ENCODE assay signal across 12 cellular contexts in genomic region chr22:35679492-35679891, GRCh38. TPM values are rescaled to one million over a fixed set of nuclear protein-coding genes. Genes with fewer than 3 reads are reported as not detected.
DNase-seq lines count a peak whose midpoint lies in the region; ATAC-seq and TF ChIP-seq lines count a peak whose summit lies in the region.
"Not testable (repeated sequence)": the region's sequence is repeated elsewhere in the genome, so short reads cannot be mapped to it uniquely, and the experiment has no call there.
"Had no signal": no experiment of that assay in that cellular context is flagged by ENCODE, and none has a peak within 500 bp of the region (broad histone marks: within the 10 kb centered on the region; RNA-seq: fewer than 3 reads in every experiment).

No MANE protein-coding gene starts in this region.

- not testable (repeated sequence) for H3K27me3 ChIP-seq in IMR-90 (ENCODE audit: control insufficient read depth, insufficient read depth, low read length)

- not testable (repeated sequence) for H3K56ac ChIP-seq in IMR-90 (ENCODE audit: extremely low read depth, insufficient read depth, low read length)

- not testable (repeated sequence) for TF ChIP-seq CTCF in IMR-90 (conservative IDR thresholded peaks at IDR 0.05; ENCODE audit: low read depth, low read length)

- H3K27ac Mint-ChIP-seq in activated T-helper 1 cell treated with anti-CD3 and anti-CD28 coated beads, Interleukin-12 subunit alpha, Interleukin-12 subunit beta, Interleukin-2, Interleukin-4 antibody, amounts not matched to agents 30 ng/mL and 10 ng/mL and 1 ng/mL, durations not matched to agents 14 hours and 24 hours and 36 hours: peak overlapping the region; percentile 32

- not testable (repeated sequence) for H2BK20ac ChIP-seq in IMR-90 (ENCODE audit: low read depth, low read length)

- H2BK15ac ChIP-seq in IMR-90 (ENCODE audit: low read depth, low read length): not testable (repeated sequence)

- H3K4me2 ChIP-seq in IMR-90 (ENCODE audit: low read depth, low read length): not testable (repeated sequence)

- not testable (repeated sequence) for BruUV-seq in IMR-90 (replicated peaks; lab: Mats Ljungman, UMichigan)

- H3K23ac ChIP-seq in IMR-90 (ENCODE audit: low read depth, low read length): not testable (repeated sequence)

- H3K4me3 Mint-ChIP-seq in activated T-helper 1 cell treated with anti-CD3 and anti-CD28 coated beads, Interleukin-12 subunit alpha, Interleukin-12 subunit beta, Interleukin-2, Interleukin-4 antibody, amounts not matched to agents 30 ng/mL and 10 ng/mL and 1 ng/mL, durations not matched to agents 14 hours and 24 hours and 36 hours: not testable (repeated sequence)

- H4K5ac ChIP-seq in IMR-90 (ENCODE audit: low read depth, low read length): not testable (repeated sequence)

- H3K4me1 ChIP-seq in IMR-90 (ENCODE audit: control insufficient read depth, insufficient read depth, low read length): not testable (repeated sequence)

- H3K27me3 Mint-ChIP-seq in activated T-helper 1 cell treated with anti-CD3 and anti-CD28 coated beads, Interleukin-12 subunit alpha, Interleukin-12 subunit beta, Interleukin-2, Interleukin-4 antibody, amounts not matched to agents 30 ng/mL and 10 ng/mL and 1 ng/mL, durations not matched to agents 14 hours and 24 hours and 36 hours (ENCODE audit: insufficient read depth): not testable (repeated sequence)

- H4K91ac ChIP-seq in IMR-90 (ENCODE audit: insufficient read depth, low read depth, low read length): not testable (repeated sequence)

- H3K9me1 ChIP-seq in IMR-90 (ENCODE audit: insufficient read depth, low read length): not testable (repeated sequence)

- dilution Hi-C loops in IMR-90 (cut with HindIII; ENCODE audit: low sequenced_read_pairs, unreplicated experiment): not testable (repeated sequence)

- not testable (repeated sequence) for TF ChIP-seq RAD21 in IMR-90 (IDR thresholded peaks at IDR 0.05; ENCODE audit: low read length)

- not testable (repeated sequence) for H3K18ac ChIP-seq in IMR-90 (ENCODE audit: low read depth, low read length)

- H2AFZ ChIP-seq in IMR-90 (replicated peaks; ENCODE audit: low read length, poor library complexity): not testable (repeated sequence)

- in situ Hi-C loops in IMR-90 (cut with MboI; ENCODE audit: low sequenced_read_pairs): not testable (repeated sequence)

- not testable (repeated sequence) for H3K79me1 ChIP-seq in IMR-90 (ENCODE audit: low read depth in 1 of 2, low read length in 2 of 2)

- H2BK5ac ChIP-seq in IMR-90 (ENCODE audit: low read depth, low read length, poor library complexity, severe bottlenecking): not testable (repeated sequence)

- not testable (repeated sequence) for H3K9ac ChIP-seq in IMR-90 (ENCODE audit: low read depth, low read length)

- H2AK5ac ChIP-seq in IMR-90 (ENCODE audit: low read depth, low read length): not testable (repeated sequence)

- not testable (repeated sequence) for H2AK9ac ChIP-seq in IMR-90 (replicated peaks; ENCODE audit: low read depth, low read length, poor library complexity)

- peak; percentile 71 for DNase-seq in IMR-90
- DNase-seq in activated CD4-positive, alpha-beta T cell treated with anti-CD3 and anti-CD28 coated beads, Interleukin-2, amount 50 U/mL, for 4 hours: peak; percentile 51 to 56
- not testable (repeated sequence) for DNase-seq in activated T-helper 1 cell treated with anti-CD3 and anti-CD28 coated beads, Interleukin-12 subunit alpha, Interleukin-12 subunit beta, Interleukin-2, Interleukin-4 antibody, amounts not matched to agents 30 ng/mL and 10 ng/mL and 1 ng/mL, durations not matched to agents 14 hours and 24 hours and 36 hours (ENCODE audit: low spot score)
- peak; percentile 21 for DNase-seq in amniotic epithelial cell (ENCODE audit: low read depth)
- peak; percentile 58 for DNase-seq in glomerular visceral epithelial cell (ENCODE audit: extremely low spot score)
- DNase-seq in stimulated activated CD4-positive, alpha-beta T cell treated with anti-CD3 and anti-CD28 coated beads, Interleukin-15, amount 100 ng/mL, for 48 hours (ENCODE audit: low read depth in 2 of 2): peak; percentile 46 to 47
- peak; percentile 27 for DNase-seq in stimulated activated CD8-positive, alpha-beta memory T cell treated with anti-CD3 and anti-CD28 coated beads, Interleukin-12 subunit alpha, Interleukin-12 subunit beta, amount 100 ng/mL, for 4 hours (ENCODE audit: low read depth)

- ATAC-seq in IMR-90 (ENCODE audit: low read depth): not testable (repeated sequence)

- no CpG with 5 or more reads among the region's 4 CpGs for WGBS in IMR-90 (ENCODE audit: extremely low coverage in 2 of 2, insufficient read length in 1 of 2), 2 experiments

- not testable (repeated sequence) for TF ChIP-seq POLR2A in IMR-90 (IDR thresholded peaks at IDR 0.05; ENCODE audit: low read depth, low read length)

- H3K9me3 Mint-ChIP-seq in activated T-helper 1 cell treated with anti-CD3 and anti-CD28 coated beads, Interleukin-12 subunit alpha, Interleukin-12 subunit beta, Interleukin-2, Interleukin-4 antibody, amounts not matched to agents 30 ng/mL and 10 ng/mL and 1 ng/mL, durations not matched to agents 14 hours and 24 hours and 36 hours: peaks cover 24% of the 10 kb centered on the region

- intact Hi-C loops in IMR-90 (cut with micrococcal nuclease): not testable (repeated sequence)
- intact Hi-C loops in activated T-helper 1 cell treated with anti-CD3 and anti-CD28 coated beads, Interleukin-12 subunit alpha, Interleukin-12 subunit beta, Interleukin-2, Interleukin-4 antibody, amounts not matched to agents 30 ng/mL and 10 ng/mL and 1 ng/mL, durations not matched to agents 14 hours and 24 hours and 36 hours (cut with micrococcal nuclease): loop anchor here (1.0 kb wide), 3 partner anchors 18 to 49 kb away; partner anchors contain the start of gene APOL6

- H3K27ac ChIP-seq in IMR-90 (ENCODE audit: insufficient read depth, low read length): not testable (repeated sequence)

- not testable (repeated sequence) for H3K4ac ChIP-seq in IMR-90 (ENCODE audit: low read depth, low read length)

- H3K4me1 Mint-ChIP-seq in activated T-helper 1 cell treated with anti-CD3 and anti-CD28 coated beads, Interleukin-12 subunit alpha, Interleukin-12 subunit beta, Interleukin-2, Interleukin-4 antibody, amounts not matched to agents 30 ng/mL and 10 ng/mL and 1 ng/mL, durations not matched to agents 14 hours and 24 hours and 36 hours (ENCODE audit: low read depth): peaks cover 16% of the 10 kb centered on the region

- H4K8ac ChIP-seq in IMR-90 (ENCODE audit: low read depth in 2 of 2, low read length in 2 of 2): not testable (repeated sequence)

- POLR2A ChIA-PET in IMR-90 (lab: Charles Lee; ENCODE audit: unreplicated experiment): not testable (repeated sequence)

- H3K9me3 ChIP-seq in IMR-90 (ENCODE audit: control insufficient read depth, insufficient read depth, low read length): not testable (repeated sequence)

- CTCF ChIA-PET in IMR-90 (lab: Yijun Ruan, JAX): interaction anchor here (0.8 kb wide), 1 partner anchor 10 kb away, joined by 3 read pairs; no protein-coding TSS in a partner anchor

- not testable (repeated sequence) for H3K4me3 ChIP-seq in IMR-90 (ENCODE audit: insufficient read depth, low read depth, low read length)

- H3K36me3 Mint-ChIP-seq in activated T-helper 1 cell treated with anti-CD3 and anti-CD28 coated beads, Interleukin-12 subunit alpha, Interleukin-12 subunit beta, Interleukin-2, Interleukin-4 antibody, amounts not matched to agents 30 ng/mL and 10 ng/mL and 1 ng/mL, durations not matched to agents 14 hours and 24 hours and 36 hours (ENCODE audit: low read depth): peaks cover 23% of the 10 kb centered on the region

- H3K36me3 ChIP-seq in IMR-90 (ENCODE audit: control insufficient read depth, insufficient read depth, low read length): not testable (repeated sequence)

- not testable (repeated sequence) for H2BK120ac ChIP-seq in IMR-90 (ENCODE audit: low read depth, low read length)

- H3K14ac ChIP-seq in IMR-90 (replicated peaks; ENCODE audit: low read depth, low read length): not testable (repeated sequence)

- H4K20me1 ChIP-seq in IMR-90 (ENCODE audit: insufficient read depth, low read length): not testable (repeated sequence)

RNA-seq across cellular contexts. Expression of gene APOL6, which starts 31.2 kb away (rescaled TPM):
- 7.2 TPM in 2 replicates for total RNA-seq in IMR-90 (2012; rRNA removed)
- polyA plus RNA-seq in IMR-90 (2012; rRNA removed): 0.86 and 1.2 TPM in 2 replicates
- polyA plus RNA-seq in IMR-90 (2012; cell fraction: cytosol; rRNA removed): 0.47 and 0.64 TPM in 2 replicates
- 0.32 and 1.4 TPM in 2 replicates for polyA plus RNA-seq in IMR-90 (2012; cell fraction: nucleus; rRNA removed; ENCODE audit: low replicate concordance)
- 27.3 and 27.7 TPM in 2 replicates for total RNA-seq in activated T-helper 1 cell treated with anti-CD3 and anti-CD28 coated beads, Interleukin-12 subunit alpha, Interleukin-12 subunit beta, Interleukin-2, Interleukin-4 antibody, amounts not matched to agents 30 ng/mL and 10 ng/mL and 1 ng/mL, durations not matched to agents 14 hours and 24 hours and 36 hours

RNA-seq across cellular contexts. Expression of gene APOL5, which starts 38.2 kb away (rescaled TPM):
- under 0.01 and 0.18 TPM in 2 replicates for total RNA-seq in IMR-90 (2012; rRNA removed)
- polyA plus RNA-seq in IMR-90 (2012; rRNA removed): 0.15 and 0.19 TPM in 2 replicates
- polyA plus RNA-seq in IMR-90 (2012; cell fraction: cytosol; rRNA removed): 0.15 TPM in 1 of 2 replicates, not detected in the other
- 0.09 and 0.16 TPM in 2 replicates for polyA plus RNA-seq in IMR-90 (2012; cell fraction: nucleus; rRNA removed; ENCODE audit: low replicate concordance)
- total RNA-seq in activated T-helper 1 cell treated with anti-CD3 and anti-CD28 coated beads, Interleukin-12 subunit alpha, Interleukin-12 subunit beta, Interleukin-2, Interleukin-4 antibody, amounts not matched to agents 30 ng/mL and 10 ng/mL and 1 ng/mL, durations not matched to agents 14 hours and 24 hours and 36 hours: not detected in 2 replicates
- total RNA-seq: chondrocyte, esophagus squamous epithelium, GM23338, pancreas, ureter had no signal
- polyA plus RNA-seq: GM23338 had no signal
